In genomic region chr11:32893947-32894827, GRCh38 we compare ENCODE assay signal across 8 cellular contexts. TPM values are rescaled to one million over a fixed set of nuclear protein-coding genes. Genes with fewer than 3 reads are reported as not detected.
DNase-seq lines count a peak whose midpoint lies in the region; ATAC-seq and TF ChIP-seq lines count a peak whose summit lies in the region.

No MANE protein-coding gene starts in this region.

- no peak for TF ChIP-seq CTCF in HFF-Myc (IDR thresholded peaks at IDR 0.05; ENCODE audit: low read depth, low read length, missing control alignments)
- TF ChIP-seq CTCF in fibroblast of the aortic adventitia (IDR thresholded peaks at IDR 0.05; ENCODE audit: insufficient read depth, low read length) = no peak

- intact Hi-C loops in activated CD4-positive, alpha-beta memory T cell treated with anti-CD3 and anti-CD28 coated beads for 36 hours (cut with micrococcal nuclease) = loop anchor here (2.0 to 5.0 kb wide), 6 partner anchors 67 to 365 kb away; partner anchors contain the start of genes CSTF3, EIF3M and PRRG4
- intact Hi-C loops in naive thymus-derived CD4-positive, alpha-beta T cell (cut with micrococcal nuclease) = loop anchor here (1.0 to 5.0 kb wide), 15 partner anchors 65 to 1385 kb away; partner anchors contain the start of genes C11orf91 (in 2 of the 2), FBXO3 (in 2 of the 2), CAPRIN1 (in 1 of the 2) and CD59 (in 1 of the 2)
- intact Hi-C loops in aorta (cut with DNase I) = loop anchor here in 1 of 2 donors (10.0 kb wide), 1 partner anchor 151 kb away; no protein-coding TSS in a partner anchor

- CTCF ChIA-PET in activated CD4-positive, alpha-beta memory T cell treated with anti-CD3 and anti-CD28 coated beads for 36 hours (lab: Charles Lee) = interaction anchor here (0.7 to 2.4 kb wide), 5 partner anchors 11 to 171 kb away, joined by 3 to 13 read pairs (median 4); no protein-coding TSS in a partner anchor
- CTCF ChIA-PET in naive thymus-derived CD4-positive, alpha-beta T cell (lab: Charles Lee) = interaction anchor here (0.9 to 1.4 kb wide), 2 partner anchors 20 to 171 kb away, joined by 3 read pairs; no protein-coding TSS in a partner anchor

- no peaks in the 10 kb centered on the region for H3K27me3 Mint-ChIP-seq in activated CD4-positive, alpha-beta memory T cell treated with anti-CD3 and anti-CD28 coated beads for 36 hours
- peaks cover 0 to 21% (median 0%) of the 10 kb centered on the region in 5 donors for H3K27me3 Mint-ChIP-seq in naive thymus-derived CD4-positive, alpha-beta T cell

- H3K4me1 Mint-ChIP-seq in activated CD4-positive, alpha-beta memory T cell treated with anti-CD3 and anti-CD28 coated beads for 36 hours (ENCODE audit: low read depth) = peaks cover 34% of the 10 kb centered on the region
- peaks cover 30 to 53% (median 43%) of the 10 kb centered on the region in 7 donors for H3K4me1 Mint-ChIP-seq in naive thymus-derived CD4-positive, alpha-beta T cell

- H3K27ac ChIP-seq in naive thymus-derived CD4-positive, alpha-beta T cell (ENCODE audit: low read depth, low read length) = peak overlapping the region; percentile 71
- peak overlapping the region in 1 of 2 donors; percentile 20 for H3K27ac ChIP-seq in aorta (ENCODE audit: low read depth in 1 of 2, low read length in 2 of 2)

- H3K4me3 Mint-ChIP-seq in activated CD4-positive, alpha-beta memory T cell treated with anti-CD3 and anti-CD28 coated beads for 36 hours = peak overlapping the region; percentile 97
- H3K4me3 Mint-ChIP-seq in naive thymus-derived CD4-positive, alpha-beta T cell = peak overlapping the region; percentile 83 to 96 (median 94)

- H3K9me3 ChIP-seq in naive thymus-derived CD4-positive, alpha-beta T cell (ENCODE audit: control insufficient read depth in 2 of 3, low read length in 3 of 3) = no peaks in the 10 kb centered on the region
- H3K9me3 ChIP-seq in aorta (ENCODE audit: control insufficient read depth, low read length) = no peaks in the 10 kb centered on the region

- ATAC-seq in naive thymus-derived CD4-positive, alpha-beta T cell = peak; percentile 72
- ATAC-seq in aorta (ENCODE audit: low FRiP score) = peak; percentile 37

- no peaks in the 10 kb centered on the region for H3K27me3 ChIP-seq in naive thymus-derived CD4-positive, alpha-beta T cell (ENCODE audit: control insufficient read depth in 2 of 2, insufficient read depth in 2 of 2, low read length in 2 of 2)
- H3K27me3 ChIP-seq in aorta (ENCODE audit: control insufficient read depth in 1 of 2, insufficient read depth in 2 of 2, low read length in 1 of 2) = no peaks in the 10 kb centered on the region

- H3K36me3 Mint-ChIP-seq in activated CD4-positive, alpha-beta memory T cell treated with anti-CD3 and anti-CD28 coated beads for 36 hours = no peaks in the 10 kb centered on the region
- peaks cover 0 to 8% (median 0%) of the 10 kb centered on the region in 5 donors for H3K36me3 Mint-ChIP-seq in naive thymus-derived CD4-positive, alpha-beta T cell

- peak overlapping the region; percentile 89 for H3K4me3 ChIP-seq in HFF-Myc (replicated peaks; ENCODE audit: low read depth, low read length)
- peak overlapping the region; percentile 83 for H3K4me3 ChIP-seq in fibroblast of the aortic adventitia (ENCODE audit: low read depth, low read length)
- H3K4me3 ChIP-seq in naive thymus-derived CD4-positive, alpha-beta T cell (ENCODE audit: low read length) = peak overlapping the region; percentile 71
- H3K4me3 ChIP-seq in aorta (ENCODE audit: low read length in 2 of 2) = peak overlapping the region; percentile 96 to 99

- H3K4me1 ChIP-seq in naive thymus-derived CD4-positive, alpha-beta T cell (ENCODE audit: control insufficient read depth in 2 of 2, insufficient read depth in 2 of 2, low read length in 2 of 2) = peaks cover 5 to 15% of the 10 kb centered on the region in 2 donors
- H3K4me1 ChIP-seq in aorta (ENCODE audit: control insufficient read depth in 1 of 2, insufficient read depth in 2 of 2, low read length in 2 of 2) = peaks cover 0 to 3% of the 10 kb centered on the region in 2 donors

- peaks cover 0 to 6% (median 0%) of the 10 kb centered on the region in 3 experiments for H3K36me3 ChIP-seq in naive thymus-derived CD4-positive, alpha-beta T cell (ENCODE audit: control insufficient read depth in 2 of 3, insufficient read depth in 3 of 3, low read length in 3 of 3)
- H3K36me3 ChIP-seq in aorta (ENCODE audit: control insufficient read depth in 1 of 2, insufficient read depth in 2 of 2, low read length in 1 of 2) = no peaks in the 10 kb centered on the region

- H3K27ac Mint-ChIP-seq in activated CD4-positive, alpha-beta memory T cell treated with anti-CD3 and anti-CD28 coated beads for 36 hours = peak overlapping the region; percentile 90
- peak overlapping the region; percentile 58 to 95 (median 80) for H3K27ac Mint-ChIP-seq in naive thymus-derived CD4-positive, alpha-beta T cell

- DNase-seq in DMS114 treated with DMSO at 0.1 percent for 48 hours (lab: John Stamatoyannopoulos, UW; ENCODE audit: unreplicated experiment) = peak; percentile 45
- peak; percentile 61 for DNase-seq in HFF-Myc (ENCODE audit: extremely low read depth, low read depth)
- DNase-seq in NCI-H446 treated with DMSO at 0.1 percent for 48 hours (lab: John Stamatoyannopoulos, UW) = peak; percentile 87
- peak; percentile 54 for DNase-seq in activated CD4-positive, alpha-beta memory T cell treated with anti-CD3 and anti-CD28 coated beads for 36 hours
- peak; percentile 81 for DNase-seq in fibroblast of the aortic adventitia (ENCODE audit: low read depth)
- peak in 8 of 9 donors; percentile 3 to 43 (median 18) for DNase-seq in naive thymus-derived CD4-positive, alpha-beta T cell
- DNase-seq in aorta = no peak
- no peak for DNase-seq in activated CD4-positive, CD25-positive, alpha-beta regulatory T cell treated with anti-CD3 and anti-CD28 coated beads, Interleukin-2, amount 50 U/mL, for 72 hours

- no peaks in the 10 kb centered on the region for H3K9me3 Mint-ChIP-seq in activated CD4-positive, alpha-beta memory T cell treated with anti-CD3 and anti-CD28 coated beads for 36 hours
- no peaks in the 10 kb centered on the region for H3K9me3 Mint-ChIP-seq in naive thymus-derived CD4-positive, alpha-beta T cell

- WGBS in aorta, 2 donors = 4% methylated on average over 21 of the region's 21 CpGs

- POLR2A ChIA-PET in activated CD4-positive, alpha-beta memory T cell treated with anti-CD3 and anti-CD28 coated beads for 36 hours (lab: Charles Lee) = interaction anchor here (0.5 to 1.5 kb wide), 6 partner anchors 20 to 310 kb away, joined by 3 to 5 read pairs (median 4); partner anchors contain the start of gene EIF3M
- POLR2A ChIA-PET in naive thymus-derived CD4-positive, alpha-beta T cell (lab: Charles Lee) = interaction anchor here (0.5 to 0.9 kb wide), 3 partner anchors 42 to 842 kb away, joined by 3 read pairs; partner anchors contain the start of gene CD59

RNA-seq across cellular contexts. Expression of gene QSER1, which starts 1.6 kb away (rescaled TPM):
- total RNA-seq in activated CD4-positive, alpha-beta memory T cell treated with anti-CD3 and anti-CD28 coated beads for 36 hours = 10 to 100 TPM in 1 of 2 experiments, 1 to 10 TPM in 1; 8.3 to 10.9 TPM
- total RNA-seq in fibroblast of the aortic adventitia (ENCODE audit: low replicate concordance) (18.8 and 38.1 TPM in 2 replicates), aorta (10 to 100 TPM; 22.1 to 34.3 TPM)
- total RNA-seq in naive thymus-derived CD4-positive, alpha-beta T cell = 10 to 100 TPM; 11.2 to 16.9 (median 14.7) TPM
- 1 to 10 TPM; 1.6 to 2.7 TPM for polyA plus RNA-seq in naive thymus-derived CD4-positive, alpha-beta T cell
- polyA plus RNA-seq in aorta = 1 to 10 TPM; 2.5 to 3.9 TPM

Comparison
In these comparisons a context has a peak if more than half of its experiments do, and no peak if none do; other contexts are left out.
1. DNase-seq: peak in DMS114 treated with DMSO at 0.1 percent for 48 hours (single experiment), HFF-Myc (single experiment), NCI-H446 treated with DMSO at 0.1 percent for 48 hours (single experiment), activated CD4-positive, alpha-beta memory T cell treated with anti-CD3 and anti-CD28 coated beads for 36 hours (single experiment), fibroblast of the aortic adventitia (single experiment) and naive thymus-derived CD4-positive, alpha-beta T cell (8 of 9); none in aorta (0 of 2) and activated CD4-positive, CD25-positive, alpha-beta regulatory T cell treated with anti-CD3 and anti-CD28 coated beads, Interleukin-2, amount 50 U/mL, for 72 hours (single experiment).
2. Peak in every context shown above with its lines, with median percentiles within 50 percentile points of each other: H3K4me3 ChIP-seq.